ENCODE assay signal across 39 cellular contexts in genomic region chr12:117807946-117808345, GRCh38.
"Had no signal": no experiment of that assay in that cellular context is flagged by ENCODE, and none has a peak within 500 bp of the region (broad histone marks: within the 10 kb centered on the region; RNA-seq: fewer than 3 reads in every experiment).

No MANE protein-coding gene starts in this region.

- H3K27ac ChIP-seq: adrenal gland, ascending aorta, body of pancreas, brain microvascular endothelial cell, breast epithelium, cardiac muscle cell had no signal

- H3K27me3 Mint-ChIP-seq: brain had no signal

- H3K4me1 ChIP-seq: adrenal gland, ascending aorta, body of pancreas, breast epithelium had no signal

- H3K27me3 ChIP-seq: ascending aorta, body of pancreas, brain microvascular endothelial cell, cardiac muscle cell had no signal

- H3K9me3 ChIP-seq: adrenal gland, ascending aorta, body of pancreas, breast epithelium had no signal

- H3K36me3 ChIP-seq: adrenal gland, ascending aorta, brain microvascular endothelial cell, breast epithelium, cardiac muscle cell had no signal

- ATAC-seq: activated naive CD4-positive, alpha-beta T cell treated with anti-CD3 and anti-CD28 coated beads, Interleukin-2, amount 50 U/mL, for 72 hours; activated naive CD8-positive, alpha-beta T cell treated with anti-CD3 and anti-CD28 coated beads, Interleukin-2, amount 50 U/mL, for 24 hours; activated T-cell treated with anti-CD3 and anti-CD28 coated beads, Interleukin-2, amount 50 U/mL, for 4 hours; activated T-cell treated with anti-CD3 and anti-CD28 coated beads, Interleukin-2, amount 50 U/mL, for 72 hours; activated T-helper 17 cell treated with anti-CD3 and anti-CD28 coated beads, Interleukin-2, amount 50 U/mL, for 72 hours; body of pancreas had no signal

- H3K4me3 Mint-ChIP-seq: activated naive CD4-positive, alpha-beta T cell treated with anti-CD3 and anti-CD28 coated beads for 36 hours; activated naive CD4-positive, alpha-beta T cell treated with anti-CD3 and anti-CD28 coated beads, Interleukin-2, amount 10 ng/mL, durations not matched to agents 7 days and 5 days; activated naive CD4-positive, alpha-beta T cell treated with anti-CD3 and anti-CD28 coated beads, Interleukin-2, amount 50 U/mL, for 24 hours; activated naive CD8-positive, alpha-beta T cell; activated naive CD8-positive, alpha-beta T cell treated with anti-CD3 and anti-CD28 coated beads for 36 hours; activated naive CD8-positive, alpha-beta T cell treated with anti-CD3 and anti-CD28 coated beads, Interleukin-2, amount 10 ng/mL, durations not matched to agents 7 days and 5 days; activated naive CD8-positive, alpha-beta T cell treated with anti-CD3 and anti-CD28 coated beads, Interleukin-2, amount 50 U/mL, for 24 hours; activated T-cell treated with anti-CD3 and anti-CD28 coated beads, Interleukin-2, amount 50 U/mL, for 24 hours; activated T-cell treated with anti-CD3 and anti-CD28 coated beads, Interleukin-2, amount 50 U/mL, for 4 hours; activated T-cell treated with anti-CD3 and anti-CD28 coated beads, Interleukin-2, amount 50 U/mL, for 72 hours; activated T-helper 1 cell treated with anti-CD3 and anti-CD28 coated beads, Interleukin-12 subunit alpha, Interleukin-12 subunit beta, Interleukin-2, Interleukin-4 antibody, amounts not matched to agents 30 ng/mL and 10 ng/mL and 1 ng/mL, durations not matched to agents 14 hours and 24 hours and 36 hours; activated T-helper 17 cell treated with anti-CD3 and anti-CD28 coated beads, Interleukin-2, amount 50 U/mL, for 72 hours; brain; central memory CD8-positive, alpha-beta T cell had no signal

- H3K36me3 Mint-ChIP-seq: activated naive CD4-positive, alpha-beta T cell treated with anti-CD3 and anti-CD28 coated beads, Interleukin-2, amount 10 ng/mL, durations not matched to agents 7 days and 5 days; activated naive CD4-positive, alpha-beta T cell treated with anti-CD3 and anti-CD28 coated beads, Interleukin-2, amount 50 U/mL, for 24 hours; activated naive CD4-positive, alpha-beta T cell treated with anti-CD3 and anti-CD28 coated beads, Interleukin-2, amount 50 U/mL, for 72 hours; activated naive CD8-positive, alpha-beta T cell; activated naive CD8-positive, alpha-beta T cell treated with anti-CD3 and anti-CD28 coated beads for 36 hours; activated naive CD8-positive, alpha-beta T cell treated with anti-CD3 and anti-CD28 coated beads, Interleukin-2, amount 10 ng/mL, durations not matched to agents 7 days and 5 days; brain had no signal

- DNase-seq: activated effector memory CD4-positive, alpha-beta T cell treated with anti-CD3 and anti-CD28 coated beads, Interleukin-2, amount 50 U/mL, for 16 hours; activated effector memory CD4-positive, alpha-beta T cell treated with Interleukin-2 at 50 U/mL for 16 hours; activated gamma-delta T cell; activated gamma-delta T cell treated with Interleukin-2 at 50 U/mL for 16 hours; activated naive CD4-positive, alpha-beta T cell; activated naive CD4-positive, alpha-beta T cell treated with anti-CD3 and anti-CD28 coated beads for 36 hours; activated naive CD4-positive, alpha-beta T cell treated with anti-CD3 and anti-CD28 coated beads, Interleukin-2, amount 10 ng/mL, durations not matched to agents 7 days and 5 days; activated naive CD4-positive, alpha-beta T cell treated with anti-CD3 and anti-CD28 coated beads, Interleukin-2, amount 50 U/mL, for 16 hours; activated naive CD4-positive, alpha-beta T cell treated with Interleukin-2 at 50 U/mL for 16 hours; activated naive CD8-positive, alpha-beta T cell treated with anti-CD3 and anti-CD28 coated beads for 36 hours; activated naive CD8-positive, alpha-beta T cell treated with anti-CD3 and anti-CD28 coated beads, Interleukin-2, amount 10 ng/mL, durations not matched to agents 7 days and 5 days; activated naive CD8-positive, alpha-beta T cell treated with anti-CD3 and anti-CD28 coated beads, Interleukin-2, amount 50 U/mL, for 24 hours; activated T-cell treated with anti-CD3 and anti-CD28 coated beads for 4 hours; activated T-cell treated with anti-CD3 and anti-CD28 coated beads, Interleukin-2, amount 50 U/mL, for 1 hour; activated T-cell treated with anti-CD3 and anti-CD28 coated beads, Interleukin-2, amount 50 U/mL, for 24 hours; activated T-cell treated with anti-CD3 and anti-CD28 coated beads, Interleukin-2, amount 50 U/mL, for 4 hours; activated T-cell treated with anti-CD3 and anti-CD28 coated beads, Interleukin-2, amount 50 U/mL, for 48 hours; activated T-cell treated with anti-CD3 and anti-CD28 coated beads, Interleukin-2, amount 50 U/mL, for 72 hours; adrenal gland; amniotic stem cell; amygdala; anterior cingulate cortex; aorta; body of pancreas; brain microvascular endothelial cell; caudate nucleus; central memory CD4-positive, alpha-beta T cell had no signal

- FAIRE-seq: astrocyte had no signal

- H3K4me1 Mint-ChIP-seq: activated naive CD4-positive, alpha-beta T cell treated with anti-CD3 and anti-CD28 coated beads, Interleukin-2, amount 10 ng/mL, durations not matched to agents 7 days and 5 days; activated naive CD4-positive, alpha-beta T cell treated with anti-CD3 and anti-CD28 coated beads, Interleukin-2, amount 50 U/mL, for 24 hours; activated naive CD8-positive, alpha-beta T cell treated with anti-CD3 and anti-CD28 coated beads for 36 hours; activated naive CD8-positive, alpha-beta T cell treated with anti-CD3 and anti-CD28 coated beads, Interleukin-2, amount 10 ng/mL, durations not matched to agents 7 days and 5 days; activated naive CD8-positive, alpha-beta T cell treated with anti-CD3 and anti-CD28 coated beads, Interleukin-2, amount 50 U/mL, for 24 hours; activated T-helper 17 cell treated with anti-CD3 and anti-CD28 coated beads, Interleukin-2, amount 50 U/mL, for 72 hours; brain; central memory CD8-positive, alpha-beta T cell had no signal

- H3K4me3 ChIP-seq: adrenal gland, ascending aorta, body of pancreas, breast epithelium, cardiac muscle cell had no signal

- H3K27ac Mint-ChIP-seq: activated naive CD4-positive, alpha-beta T cell treated with anti-CD3 and anti-CD28 coated beads for 36 hours; activated naive CD4-positive, alpha-beta T cell treated with anti-CD3 and anti-CD28 coated beads, Interleukin-2, amount 10 ng/mL, durations not matched to agents 7 days and 5 days; activated naive CD4-positive, alpha-beta T cell treated with anti-CD3 and anti-CD28 coated beads, Interleukin-2, amount 50 U/mL, for 24 hours; activated naive CD4-positive, alpha-beta T cell treated with anti-CD3 and anti-CD28 coated beads, Interleukin-2, amount 50 U/mL, for 72 hours; activated naive CD8-positive, alpha-beta T cell; activated naive CD8-positive, alpha-beta T cell treated with anti-CD3 and anti-CD28 coated beads for 36 hours; activated naive CD8-positive, alpha-beta T cell treated with anti-CD3 and anti-CD28 coated beads, Interleukin-2, amount 10 ng/mL, durations not matched to agents 7 days and 5 days; activated naive CD8-positive, alpha-beta T cell treated with anti-CD3 and anti-CD28 coated beads, Interleukin-2, amount 50 U/mL, for 24 hours; activated T-cell treated with anti-CD3 and anti-CD28 coated beads, Interleukin-2, amount 50 U/mL, for 24 hours; activated T-cell treated with anti-CD3 and anti-CD28 coated beads, Interleukin-2, amount 50 U/mL, for 72 hours; activated T-helper 1 cell treated with anti-CD3 and anti-CD28 coated beads, Interleukin-12 subunit alpha, Interleukin-12 subunit beta, Interleukin-2, Interleukin-4 antibody, amounts not matched to agents 30 ng/mL and 10 ng/mL and 1 ng/mL, durations not matched to agents 14 hours and 24 hours and 36 hours; activated T-helper 17 cell treated with anti-CD3 and anti-CD28 coated beads, Interleukin-2, amount 50 U/mL, for 72 hours; activated T-helper 2 cell treated with anti-CD3 and anti-CD28 coated beads, Interferon-gamma antibody, Interleukin-2, Interleukin-4, amounts not matched to agents 10 μg/mL and 5 μg/mL and 100 μg/mL, durations not matched to agents 14 hours and 24 hours and 36 hours; brain had no signal

- H3K9me3 Mint-ChIP-seq: activated naive CD4-positive, alpha-beta T cell treated with anti-CD3 and anti-CD28 coated beads for 36 hours; activated naive CD4-positive, alpha-beta T cell treated with anti-CD3 and anti-CD28 coated beads, Interleukin-2, amount 10 ng/mL, durations not matched to agents 7 days and 5 days; activated naive CD4-positive, alpha-beta T cell treated with anti-CD3 and anti-CD28 coated beads, Interleukin-2, amount 50 U/mL, for 24 hours; activated naive CD4-positive, alpha-beta T cell treated with anti-CD3 and anti-CD28 coated beads, Interleukin-2, amount 50 U/mL, for 72 hours; activated naive CD8-positive, alpha-beta T cell treated with anti-CD3 and anti-CD28 coated beads for 36 hours; activated naive CD8-positive, alpha-beta T cell treated with anti-CD3 and anti-CD28 coated beads, Interleukin-2, amount 10 ng/mL, durations not matched to agents 7 days and 5 days; activated naive CD8-positive, alpha-beta T cell treated with anti-CD3 and anti-CD28 coated beads, Interleukin-2, amount 50 U/mL, for 24 hours; activated T-cell treated with anti-CD3 and anti-CD28 coated beads, Interleukin-2, amount 50 U/mL, for 24 hours; activated T-cell treated with anti-CD3 and anti-CD28 coated beads, Interleukin-2, amount 50 U/mL, for 4 hours; activated T-helper 1 cell treated with anti-CD3 and anti-CD28 coated beads, Interleukin-12 subunit alpha, Interleukin-12 subunit beta, Interleukin-2, Interleukin-4 antibody, amounts not matched to agents 30 ng/mL and 10 ng/mL and 1 ng/mL, durations not matched to agents 14 hours and 24 hours and 36 hours; activated T-helper 17 cell treated with anti-CD3 and anti-CD28 coated beads, Interleukin-2, amount 50 U/mL, for 72 hours; activated T-helper 2 cell treated with anti-CD3 and anti-CD28 coated beads, Interferon-gamma antibody, Interleukin-2, Interleukin-4, amounts not matched to agents 10 μg/mL and 5 μg/mL and 100 μg/mL, durations not matched to agents 14 hours and 24 hours and 36 hours; brain; central memory CD8-positive, alpha-beta T cell had no signal
